1 cellular context compared by ENCODE assay signal in the genomic region with DNA sequence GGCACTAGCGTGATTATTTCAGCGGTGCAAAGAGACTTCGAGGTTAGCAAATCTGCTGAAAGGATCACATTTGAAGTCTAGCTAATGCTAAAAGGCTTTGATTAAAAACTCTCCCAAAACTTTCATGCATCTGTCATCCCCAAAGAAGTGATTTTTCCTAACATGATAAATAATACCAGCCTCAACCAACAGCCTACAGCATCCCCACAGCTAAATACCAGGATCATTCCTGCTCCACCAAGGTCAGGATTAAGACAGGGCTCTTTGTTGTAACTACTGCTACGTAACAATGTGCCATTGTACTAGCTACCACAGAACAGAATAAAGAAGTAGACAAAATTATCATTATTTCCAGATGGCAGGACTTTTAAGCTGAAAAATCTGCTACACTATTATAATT.
TF ChIP-seq lines count a peak whose summit lies in the region.

No MANE protein-coding gene starts in this region.

TF ChIP-seq in HepG2, 621 proteins besides CTCF, POLR2A, EP300 and RAD21:
- no peak for TF ChIP-seq FOXA1 (IDR thresholded peaks at IDR 0.05)
- no peak for TF ChIP-seq FOXA1 (CRISPR knock-in tag; IDR thresholded peaks at IDR 0.05)
- no peak for TF ChIP-seq ZNF460 (CRISPR knock-in tag; IDR thresholded peaks at IDR 0.05; ENCODE audit: borderline replicate concordance)
- no peak for TF ChIP-seq ZNF331 (CRISPR knock-in tag; IDR thresholded peaks at IDR 0.05)
- TF ChIP-seq BORCS8-MEF2B (CRISPR knock-in tag; IDR thresholded peaks at IDR 0.05) = no peak
- TF ChIP-seq SSRP1 (CRISPR knock-in tag; IDR thresholded peaks at IDR 0.05) = no peak
- TF ChIP-seq SOX5 (CRISPR knock-in tag; IDR thresholded peaks at IDR 0.05; ENCODE audit: borderline replicate concordance) = peak; percentile 43; the same call in 1 of the 2 replicates
- no peak for TF ChIP-seq KAT7 (CRISPR knock-in tag; IDR thresholded peaks at IDR 0.05; ENCODE audit: borderline replicate concordance)
- TF ChIP-seq SOX13 (IDR thresholded peaks at IDR 0.05) = no peak
- TF ChIP-seq SOX13 (CRISPR knock-in tag; conservative IDR thresholded peaks at IDR 0.05 in 1 of 2, IDR thresholded peaks at IDR 0.05 in 1 of 2) = peak in 1 of 2 experiments; percentile 76; a peak in 2 of 4 replicates
- TF ChIP-seq, protein P1, sequence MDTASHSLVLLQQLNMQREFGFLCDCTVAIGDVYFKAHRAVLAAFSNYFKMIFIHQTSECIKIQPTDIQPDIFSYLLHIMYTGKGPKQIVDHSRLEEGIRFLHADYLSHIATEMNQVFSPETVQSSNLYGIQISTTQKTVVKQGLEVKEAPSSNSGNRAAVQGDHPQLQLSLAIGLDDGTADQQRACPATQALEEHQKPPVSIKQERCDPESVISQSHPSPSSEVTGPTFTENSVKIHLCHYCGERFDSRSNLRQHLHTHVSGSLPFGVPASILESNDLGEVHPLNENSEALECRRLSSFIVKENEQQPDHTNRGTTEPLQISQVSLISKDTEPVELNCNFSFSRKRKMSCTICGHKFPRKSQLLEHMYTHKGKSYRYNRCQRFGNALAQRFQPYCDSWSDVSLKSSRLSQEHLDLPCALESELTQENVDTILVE (CRISPR knock-in tag; IDR thresholded peaks at IDR 0.05) = no peak
- TF ChIP-seq DNMT3B (CRISPR knock-in tag; conservative IDR thresholded peaks at IDR 0.05) = no peak
- TF ChIP-seq ZNF12 (CRISPR knock-in tag; IDR thresholded peaks at IDR 0.05) = peak; percentile 96
- TF ChIP-seq POGZ (CRISPR knock-in tag; IDR thresholded peaks at IDR 0.05) = no peak
- TF ChIP-seq, protein P2, sequence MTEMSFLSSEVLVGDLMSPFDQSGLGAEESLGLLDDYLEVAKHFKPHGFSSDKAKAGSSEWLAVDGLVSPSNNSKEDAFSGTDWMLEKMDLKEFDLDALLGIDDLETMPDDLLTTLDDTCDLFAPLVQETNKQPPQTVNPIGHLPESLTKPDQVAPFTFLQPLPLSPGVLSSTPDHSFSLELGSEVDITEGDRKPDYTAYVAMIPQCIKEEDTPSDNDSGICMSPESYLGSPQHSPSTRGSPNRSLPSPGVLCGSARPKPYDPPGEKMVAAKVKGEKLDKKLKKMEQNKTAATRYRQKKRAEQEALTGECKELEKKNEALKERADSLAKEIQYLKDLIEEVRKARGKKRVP (CRISPR knock-in tag; IDR thresholded peaks at IDR 0.05) = no peak
- TF ChIP-seq, protein P3, sequence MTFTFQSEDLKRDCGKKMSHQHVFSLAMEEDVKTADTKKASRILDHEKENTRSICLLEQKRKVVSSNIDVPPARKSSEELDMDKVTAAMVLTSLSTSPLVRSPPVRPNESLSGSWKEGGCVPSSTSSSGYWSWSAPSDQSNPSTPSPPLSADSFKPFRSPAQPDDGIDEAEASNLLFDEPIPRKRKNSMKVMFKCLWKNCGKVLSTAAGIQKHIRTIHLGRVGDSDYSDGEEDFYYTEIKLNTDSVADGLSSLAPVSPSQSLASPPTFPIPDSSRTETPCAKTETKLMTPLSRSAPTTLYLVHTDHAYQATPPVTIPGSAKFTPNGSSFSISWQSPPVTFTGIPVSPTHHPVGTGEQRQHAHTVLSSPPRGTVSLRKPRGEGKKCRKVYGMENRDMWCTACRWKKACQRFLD (CRISPR knock-in tag; IDR thresholded peaks at IDR 0.05; ENCODE audit: borderline replicate concordance) = no peak
- TF ChIP-seq, protein P4, sequence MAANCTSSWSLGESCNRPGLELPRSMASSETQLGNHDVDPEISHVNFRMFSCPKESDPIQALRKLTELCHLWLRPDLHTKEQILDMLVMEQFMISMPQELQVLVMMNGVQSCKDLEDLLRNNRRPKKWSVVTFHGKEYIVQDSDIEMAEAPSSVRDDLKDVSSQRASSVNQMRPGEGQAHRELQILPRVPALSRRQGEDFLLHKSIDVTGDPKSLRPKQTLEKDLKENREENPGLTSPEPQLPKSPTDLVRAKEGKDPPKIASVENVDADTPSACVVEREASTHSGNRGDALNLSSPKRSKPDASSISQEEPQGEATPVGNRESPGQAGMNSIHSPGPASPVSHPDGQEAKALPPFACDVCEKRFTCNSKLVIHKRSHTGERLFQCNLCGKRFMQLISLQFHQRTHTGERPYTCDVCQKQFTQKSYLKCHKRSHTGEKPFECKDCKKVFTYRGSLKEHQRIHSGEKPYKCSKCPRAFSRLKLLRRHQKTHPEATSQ (CRISPR knock-in tag; IDR thresholded peaks at IDR 0.05; ENCODE audit: borderline replicate concordance) = no peak
- no peak for TF ChIP-seq ZBTB20 (CRISPR knock-in tag; IDR thresholded peaks at IDR 0.05; ENCODE audit: borderline replicate concordance, low read depth)
- TF ChIP-seq, protein P5, sequence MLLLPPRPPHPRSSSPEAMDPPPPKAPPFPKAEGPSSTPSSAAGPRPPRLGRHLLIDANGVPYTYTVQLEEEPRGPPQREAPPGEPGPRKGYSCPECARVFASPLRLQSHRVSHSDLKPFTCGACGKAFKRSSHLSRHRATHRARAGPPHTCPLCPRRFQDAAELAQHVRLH (CRISPR knock-in tag; IDR thresholded peaks at IDR 0.05; ENCODE audit: borderline replicate concordance, low read depth) = no peak
- no peak for TF ChIP-seq ZNF251 (CRISPR knock-in tag; IDR thresholded peaks at IDR 0.05)
- TF ChIP-seq ZNF746 (CRISPR knock-in tag; IDR thresholded peaks at IDR 0.05) = no peak
- TF ChIP-seq SMARCE1 (IDR thresholded peaks at IDR 0.05; ENCODE audit: borderline replicate concordance) = no peak
- no peak for TF ChIP-seq WIZ (CRISPR knock-in tag; IDR thresholded peaks at IDR 0.05)
- TF ChIP-seq ZNF790 (CRISPR knock-in tag; IDR thresholded peaks at IDR 0.05; ENCODE audit: borderline replicate concordance) = no peak
TF ChIP-seq in HepG2: peak in this region for 3.
